In genomic region chr18:48091869-48092497, GRCh38 we compare ENCODE assay signal across 30 cellular contexts.
"Had no signal": no experiment of that assay in that cellular context is flagged by ENCODE, and none has a peak within 500 bp of the region (broad histone marks: within the 10 kb centered on the region; RNA-seq: fewer than 3 reads in every experiment).

No MANE protein-coding gene starts in this region.

- H3K4me3 Mint-ChIP-seq: mesothelial cell of epicardium; natural killer cell; nephron progenitor cell; stimulated activated naive B cell treated with anti-CD40 and anti-IgM and Interleukin-4, amounts not matched to agents 10 μg/mL and 1 μg/mL and 100 μg/mL, for 72 hours had no signal

- H2AFZ ChIP-seq: hepatocyte, neural progenitor cell had no signal

- H3K27me3 ChIP-seq: hepatocyte, left lung, neural progenitor cell, right atrium auricular region, stomach, testis, thyroid gland, transverse colon, upper lobe of left lung, vagina had no signal

- H3K27ac Mint-ChIP-seq: mesothelial cell of epicardium; naive B cell; natural killer cell; nephron progenitor cell; neural progenitor cell; progenitor cell of endocrine pancreas; stimulated activated naive B cell treated with anti-CD40 and anti-IgM and Interleukin-4, amounts not matched to agents 10 μg/mL and 1 μg/mL and 100 μg/mL, for 72 hours had no signal

- H3K79me2 ChIP-seq: hepatocyte had no signal

- DNase-seq: islet precursor cell; left colon; left lung; lower lobe of right lung; mammary epithelial cell; mesenchymal stem cell; naive B cell; natural killer cell; nephron progenitor cell; occipital lobe; stimulated activated CD4-positive, alpha-beta T cell treated with anti-CD3 and anti-CD28 coated beads, Interleukin-12 subunit alpha, Interleukin-12 subunit beta, amount 100 ng/mL, for 4 hours; stimulated activated CD4-positive, alpha-beta T cell treated with anti-CD3 and anti-CD28 coated beads, Interleukin-15, amount 100 ng/mL, for 24 hours; stimulated activated CD4-positive, alpha-beta T cell treated with anti-CD3 and anti-CD28 coated beads, Interleukin-2, amount 100 ng/mL, for 24 hours; stimulated activated CD4-positive, alpha-beta T cell treated with anti-CD3 and anti-CD28 coated beads, Interleukin-4, amount 100 ng/mL, for 1 hour; stimulated activated naive B cell treated with anti-CD40 and anti-IgM and Interleukin-4, amounts not matched to agents 10 μg/mL and 1 μg/mL and 100 μg/mL, for 72 hours; stimulated activated naive CD8-positive, alpha-beta T cell treated with anti-CD3 and anti-CD28 coated beads, Interleukin-15, Interleukin-2, amounts not matched to agents 100 U/mL and 50 U/mL, for 24 hours; stomach; testis; thyroid gland; transverse colon; upper lobe of left lung had no signal

- H3K4me2 ChIP-seq: hepatocyte, neural progenitor cell had no signal

- H3K36me3 ChIP-seq: left lung, lower lobe of right lung, neural progenitor cell, neutrophil, right atrium auricular region, stomach, thyroid gland, upper lobe of left lung, vagina had no signal

- H3K27ac ChIP-seq: hepatocyte, left lung, lower lobe of right lung, neural progenitor cell, neutrophil, right atrium auricular region, stomach, testis, thyroid gland, transverse colon, upper lobe of left lung, vagina had no signal

- H3K9me3 Mint-ChIP-seq: mesothelial cell of epicardium; natural killer cell; nephron progenitor cell; neural progenitor cell; stimulated activated naive B cell treated with anti-CD40 and anti-IgM and Interleukin-4, amounts not matched to agents 10 μg/mL and 1 μg/mL and 100 μg/mL, for 72 hours had no signal

- H3K4me3 ChIP-seq: hepatocyte, left lung, lower lobe of right lung, neural progenitor cell, right atrium auricular region, skin epidermis, stomach, testis, thyroid gland, transverse colon, upper lobe of left lung, vagina had no signal

- H3K4me1 ChIP-seq: left lung, lower lobe of right lung, neural progenitor cell, right atrium auricular region, stomach, testis, transverse colon, upper lobe of left lung, vagina had no signal

- H3K4me1 Mint-ChIP-seq: naive B cell; natural killer cell; stimulated activated naive B cell treated with anti-CD40 and anti-IgM and Interleukin-4, amounts not matched to agents 10 μg/mL and 1 μg/mL and 100 μg/mL, for 72 hours had no signal

- H3K9ac ChIP-seq: neural progenitor cell had no signal

- H3K36me3 Mint-ChIP-seq: mesothelial cell of epicardium; naive B cell; natural killer cell; neural progenitor cell; stimulated activated naive B cell treated with anti-CD40 and anti-IgM and Interleukin-4, amounts not matched to agents 10 μg/mL and 1 μg/mL and 100 μg/mL, for 72 hours had no signal

- H3K9me3 ChIP-seq: left lung, lower lobe of right lung, neutrophil, right atrium auricular region, stomach, testis, thyroid gland, transverse colon, upper lobe of left lung, vagina had no signal

- ATAC-seq: left colon; left lung; lower lobe of right lung; natural killer cell; sciatic nerve; stimulated activated naive B cell treated with anti-CD40 and anti-IgM and Interleukin-4, amounts not matched to agents 10 μg/mL and 1 μg/mL and 100 μg/mL, for 72 hours; stimulated activated naive CD8-positive, alpha-beta T cell treated with anti-CD3 and anti-CD28 coated beads, Interleukin-15, Interleukin-2, amounts not matched to agents 100 U/mL and 50 U/mL, for 24 hours had no signal
